Comparison of ENCODE assay signal across 1 cellular context in the genomic region with DNA sequence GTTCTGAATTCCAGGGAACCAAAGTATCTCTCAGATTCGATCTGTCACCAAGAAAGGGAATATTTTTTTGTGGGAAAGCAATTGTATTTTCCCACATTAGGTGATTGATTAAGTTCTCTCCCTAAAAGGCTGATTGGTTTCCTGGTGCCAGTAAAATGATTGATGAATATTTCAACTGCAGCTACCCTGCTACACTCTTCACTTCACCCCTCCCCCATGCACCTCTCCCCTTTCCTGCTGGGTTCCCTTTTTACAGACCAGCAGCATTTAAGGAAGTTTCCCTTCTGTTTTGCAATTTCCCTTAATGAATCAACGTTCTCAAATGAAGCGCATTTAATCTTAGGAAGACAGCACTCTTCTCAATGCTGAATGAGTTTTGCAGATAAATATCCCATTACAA.
A peak's percentile ranks its signal among the peaks of the same experiment; 100 is the strongest.
TF ChIP-seq lines count a peak whose summit lies in the region.

No MANE protein-coding gene starts in this region.

TF ChIP-seq in WTC11, 78 proteins besides CTCF, POLR2A, EP300 and RAD21 (continued from another document):
- TF ChIP-seq, protein P1, sequence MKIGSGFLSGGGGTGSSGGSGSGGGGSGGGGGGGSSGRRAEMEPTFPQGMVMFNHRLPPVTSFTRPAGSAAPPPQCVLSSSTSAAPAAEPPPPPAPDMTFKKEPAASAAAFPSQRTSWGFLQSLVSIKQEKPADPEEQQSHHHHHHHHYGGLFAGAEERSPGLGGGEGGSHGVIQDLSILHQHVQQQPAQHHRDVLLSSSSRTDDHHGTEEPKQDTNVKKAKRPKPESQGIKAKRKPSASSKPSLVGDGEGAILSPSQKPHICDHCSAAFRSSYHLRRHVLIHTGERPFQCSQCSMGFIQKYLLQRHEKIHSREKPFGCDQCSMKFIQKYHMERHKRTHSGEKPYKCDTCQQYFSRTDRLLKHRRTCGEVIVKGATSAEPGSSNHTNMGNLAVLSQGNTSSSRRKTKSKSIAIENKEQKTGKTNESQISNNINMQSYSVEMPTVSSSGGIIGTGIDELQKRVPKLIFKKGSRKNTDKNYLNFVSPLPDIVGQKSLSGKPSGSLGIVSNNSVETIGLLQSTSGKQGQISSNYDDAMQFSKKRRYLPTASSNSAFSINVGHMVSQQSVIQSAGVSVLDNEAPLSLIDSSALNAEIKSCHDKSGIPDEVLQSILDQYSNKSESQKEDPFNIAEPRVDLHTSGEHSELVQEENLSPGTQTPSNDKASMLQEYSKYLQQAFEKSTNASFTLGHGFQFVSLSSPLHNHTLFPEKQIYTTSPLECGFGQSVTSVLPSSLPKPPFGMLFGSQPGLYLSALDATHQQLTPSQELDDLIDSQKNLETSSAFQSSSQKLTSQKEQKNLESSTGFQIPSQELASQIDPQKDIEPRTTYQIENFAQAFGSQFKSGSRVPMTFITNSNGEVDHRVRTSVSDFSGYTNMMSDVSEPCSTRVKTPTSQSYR (CRISPR knock-in tag; IDR thresholded peaks at IDR 0.05), result peak; percentile 85
TF ChIP-seq in WTC11: peak in this region for 4.
